10 cellular contexts compared by ENCODE assay signal in the genomic region with DNA sequence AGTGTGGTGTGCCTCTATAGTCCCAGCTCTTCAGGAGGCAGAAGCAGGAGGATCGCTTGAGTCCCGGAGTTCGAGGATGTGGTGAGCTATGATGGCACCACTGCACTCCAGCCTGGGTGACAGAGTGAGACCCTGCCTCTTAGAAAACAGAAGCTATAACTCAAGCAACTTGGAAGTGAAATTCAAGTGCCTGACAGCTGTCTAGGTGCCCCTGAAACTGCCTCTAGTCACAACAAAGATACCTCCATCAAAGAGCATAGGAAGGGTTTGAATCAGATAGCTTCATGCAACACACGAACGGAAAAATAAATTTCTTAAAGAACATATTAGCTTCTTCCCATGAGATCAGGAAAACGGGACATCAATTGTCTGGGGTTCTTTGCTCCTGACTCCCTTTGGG. TPM values are rescaled to one million over a fixed set of nuclear protein-coding genes. Genes with fewer than 3 reads are reported as not detected.
DNase-seq lines count a peak whose midpoint lies in the region; ATAC-seq and TF ChIP-seq lines count a peak whose summit lies in the region.
"Had no signal": no experiment of that assay in that cellular context is flagged by ENCODE, and none has a peak within 500 bp of the region (broad histone marks: within the 10 kb centered on the region; RNA-seq: fewer than 3 reads in every experiment).

No MANE protein-coding gene starts in this region.

- H3K4me1 ChIP-seq in PC-9 (replicated peaks; ENCODE audit: insufficient read depth) (peaks cover 4% of the 10 kb centered on the region; the same call in 1 of the 2 replicates), spleen (peaks cover 10 to 74% (median 59%) of the 10 kb centered on the region in 6 donors)

- H3K36me3 ChIP-seq in PC-9 (ENCODE audit: low read depth): no peaks in the 10 kb centered on the region
- H3K36me3 ChIP-seq in spleen: no peaks in the 10 kb centered on the region
- H3K36me3 ChIP-seq: heart left ventricle had no signal

- H3K4me1 Mint-ChIP-seq in activated T-cell treated with anti-CD3 and anti-CD28 coated beads, Interleukin-2, amount 50 U/mL, for 4 hours (ENCODE audit: low read depth): peaks cover 14% of the 10 kb centered on the region
- H3K4me1 Mint-ChIP-seq in endothelial cell (ENCODE audit: unreplicated experiment): peaks cover 42% of the 10 kb centered on the region

- no peaks in the 10 kb centered on the region for H3K9me2 ChIP-seq in PC-9 (ENCODE audit: insufficient read depth)

- no peak overlapping the region for H3K27ac ChIP-seq in PC-9
- peak overlapping the region in 2 of 8 donors; percentile 95 to 97 for H3K27ac ChIP-seq in spleen

- intact Hi-C loops in PC-9 (cut with micrococcal nuclease; ENCODE audit: unreplicated experiment): no loop called here
- intact Hi-C loops in spleen (cut with DNase I; ENCODE audit: low total_unique reads): no loop called here

- TF ChIP-seq CTCF in PC-9 (conservative IDR thresholded peaks at IDR 0.05): no peak
- no peak for TF ChIP-seq CTCF in endothelial cell (IDR thresholded peaks at IDR 0.05; ENCODE audit: unreplicated experiment)
- TF ChIP-seq CTCF in spleen (IDR thresholded peaks at IDR 0.05 in 8 of 11, conservative IDR thresholded peaks at IDR 0.05 in 3 of 11): no peak

- CTCF ChIA-PET in PC-9 (lab: Charles Lee): no interaction called here

- no peaks in the 10 kb centered on the region for H3K9me3 ChIP-seq in PC-9 (ENCODE audit: insufficient read depth, low read depth)
- no peaks in the 10 kb centered on the region for H3K9me3 ChIP-seq in spleen

- DNase-seq in activated T-cell treated with anti-CD3 and anti-CD28 coated beads, Interleukin-2, amount 50 U/mL, for 4 hours: no peak
- no peak for DNase-seq in activated T-cell treated with anti-CD3 and anti-CD28 coated beads, Interleukin-2, amount 50 U/mL, for 48 hours
- no peak for DNase-seq in PC-9
- no peak for DNase-seq in endothelial cell (ENCODE audit: low spot score)
- DNase-seq in spleen: peak; percentile 52
- no peak for DNase-seq in DMS153 (lab: John Stamatoyannopoulos, UW)
- DNase-seq in NCI-H2029 treated with DMSO at 0.1 percent for 48 hours (lab: John Stamatoyannopoulos, UW): no peak
- DNase-seq: NCI-H2107 had no signal

- no peak for TF ChIP-seq POLR2A in spleen (IDR thresholded peaks at IDR 0.05)

- peak overlapping the region; percentile 95; the same call in 1 of the 2 replicates for H3K4me2 ChIP-seq in PC-9

- BruUV-seq in PC-9 (replicated peaks; lab: Mats Ljungman, UMichigan): no TSS peak

- WGBS in spleen, 5 donors: 74 to 85% (median 79%) methylated on average over 6 of the region's 6 CpGs

- POLR2A ChIA-PET in PC-9 (lab: Charles Lee; ENCODE audit: unreplicated experiment): interaction anchor here (0.6 kb wide), 2 partner anchors 12 to 62 kb away, joined by 3 to 5 read pairs; no protein-coding TSS in a partner anchor

- no peaks in the 10 kb centered on the region for H3F3A ChIP-seq in PC-9 (ENCODE audit: insufficient read depth, low read depth)

- H3K27me3 Mint-ChIP-seq in activated T-cell treated with anti-CD3 and anti-CD28 coated beads, Interleukin-2, amount 50 U/mL, for 4 hours (ENCODE audit: low read depth): peaks cover 33% of the 10 kb centered on the region
- peaks cover 17% of the 10 kb centered on the region for H3K27me3 Mint-ChIP-seq in endothelial cell (ENCODE audit: unreplicated experiment)

- no peaks in the 10 kb centered on the region for H3K9me3 Mint-ChIP-seq in activated T-cell treated with anti-CD3 and anti-CD28 coated beads, Interleukin-2, amount 50 U/mL, for 4 hours
- no peaks in the 10 kb centered on the region for H3K9me3 Mint-ChIP-seq in endothelial cell (ENCODE audit: unreplicated experiment)

- H3K27ac Mint-ChIP-seq in endothelial cell (ENCODE audit: unreplicated experiment): no peak overlapping the region

- no peak for ATAC-seq in activated T-cell treated with anti-CD3 and anti-CD28 coated beads, Interleukin-2, amount 50 U/mL, for 4 hours
- no peak for ATAC-seq in HG03139 (IDR thresholded peaks at IDR 0.05; ENCODE audit: unreplicated experiment)

- H3K79me2 ChIP-seq in PC-9 (ENCODE audit: low read depth): no peaks in the 10 kb centered on the region

- H2AFZ ChIP-seq in PC-9: no peak overlapping the region

- no peaks in the 10 kb centered on the region for H4K20me1 ChIP-seq in PC-9 (ENCODE audit: insufficient read depth)

- H3K4me3 ChIP-seq in PC-9: no peak overlapping the region; the same call in 1 of the 2 replicates
- peak overlapping the region in 2 of 8 donors; percentile 86 to 87 for H3K4me3 ChIP-seq in spleen

- H3K4me3 Mint-ChIP-seq in activated T-cell treated with anti-CD3 and anti-CD28 coated beads, Interleukin-2, amount 50 U/mL, for 4 hours: peak overlapping the region; percentile 78
- H3K4me3 Mint-ChIP-seq in endothelial cell (ENCODE audit: unreplicated experiment): peak overlapping the region; percentile 93

- no peaks in the 10 kb centered on the region for H3K36me3 Mint-ChIP-seq in activated T-cell treated with anti-CD3 and anti-CD28 coated beads, Interleukin-2, amount 50 U/mL, for 4 hours (ENCODE audit: insufficient read depth)
- no peaks in the 10 kb centered on the region for H3K36me3 Mint-ChIP-seq in endothelial cell (ENCODE audit: low read depth, unreplicated experiment)

- H3K27me3 ChIP-seq in PC-9 (ENCODE audit: insufficient read depth, low read depth): peaks cover 17% of the 10 kb centered on the region
- peaks cover 0 to 4% (median 0%) of the 10 kb centered on the region in 7 donors for H3K27me3 ChIP-seq in spleen (replicated peaks in 1 of 7)

RNA-seq across cellular contexts. Expression of a gene that starts 0.9 kb away (rescaled TPM):
- total RNA-seq in activated T-cell treated with anti-CD3 and anti-CD28 coated beads, Interleukin-2, amount 50 U/mL, for 4 hours: 1 to 10 TPM; 2.6 to 3.4 (median 2.7) TPM
- total RNA-seq in PC-9 (2021) (7.9 and 10.8 TPM in 2 replicates), endothelial cell (ENCODE audit: unreplicated experiment) (103 TPM), spleen (100 to 1,000 TPM; 111 to 277 (median 161) TPM)
- polyA plus RNA-seq in spleen: 10 to 100 TPM; 57.1 to 83.2 (median 61.9) TPM
